ENCODE assay signal across 1 cellular context in the genomic region with DNA sequence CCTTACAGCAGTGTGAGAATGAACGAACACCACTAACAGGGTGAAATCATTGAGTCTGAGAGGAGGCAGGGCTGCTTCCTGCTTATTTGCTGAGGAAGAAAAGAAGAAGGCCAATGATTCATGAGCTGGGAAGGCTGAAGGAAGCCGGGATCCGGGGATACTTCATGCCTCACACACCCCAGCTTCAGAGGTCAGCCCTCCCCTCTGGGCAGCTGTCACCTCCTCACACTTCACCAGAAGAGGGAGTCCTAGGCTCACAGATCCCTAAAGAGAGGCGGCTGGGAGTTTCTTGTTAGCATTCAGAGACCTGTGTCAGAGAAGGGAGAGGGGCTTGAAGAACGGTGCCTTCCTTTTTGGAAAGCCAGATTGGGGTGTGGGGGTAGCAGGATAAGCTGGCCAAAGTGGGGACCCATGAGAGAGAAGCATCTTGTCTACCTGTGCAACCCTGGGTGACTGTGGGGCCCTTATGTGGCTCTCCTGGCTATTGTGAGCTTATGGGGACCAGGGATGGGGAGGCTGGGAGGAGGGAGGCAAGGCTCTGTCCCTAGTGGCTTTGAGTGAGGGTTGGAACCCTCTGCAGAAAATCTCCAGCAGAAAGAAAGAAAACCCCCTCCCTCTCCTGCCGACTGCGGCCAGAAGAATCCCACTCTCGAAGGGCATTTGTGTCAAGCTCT.
TF ChIP-seq lines count a peak whose summit lies in the region.

No MANE protein-coding gene starts in this region.

TF ChIP-seq in GM23338, 12 proteins besides CTCF, POLR2A, EP300 and RAD21 (continued from another document):
- TF ChIP-seq, protein P1, sequence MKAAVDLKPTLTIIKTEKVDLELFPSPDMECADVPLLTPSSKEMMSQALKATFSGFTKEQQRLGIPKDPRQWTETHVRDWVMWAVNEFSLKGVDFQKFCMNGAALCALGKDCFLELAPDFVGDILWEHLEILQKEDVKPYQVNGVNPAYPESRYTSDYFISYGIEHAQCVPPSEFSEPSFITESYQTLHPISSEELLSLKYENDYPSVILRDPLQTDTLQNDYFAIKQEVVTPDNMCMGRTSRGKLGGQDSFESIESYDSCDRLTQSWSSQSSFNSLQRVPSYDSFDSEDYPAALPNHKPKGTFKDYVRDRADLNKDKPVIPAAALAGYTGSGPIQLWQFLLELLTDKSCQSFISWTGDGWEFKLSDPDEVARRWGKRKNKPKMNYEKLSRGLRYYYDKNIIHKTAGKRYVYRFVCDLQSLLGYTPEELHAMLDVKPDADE (IDR thresholded peaks at IDR 0.05), result no peak
- TF ChIP-seq STAT1 (IDR thresholded peaks at IDR 0.05; ENCODE audit: unreplicated experiment), result no peak
- TF ChIP-seq, protein P2, sequence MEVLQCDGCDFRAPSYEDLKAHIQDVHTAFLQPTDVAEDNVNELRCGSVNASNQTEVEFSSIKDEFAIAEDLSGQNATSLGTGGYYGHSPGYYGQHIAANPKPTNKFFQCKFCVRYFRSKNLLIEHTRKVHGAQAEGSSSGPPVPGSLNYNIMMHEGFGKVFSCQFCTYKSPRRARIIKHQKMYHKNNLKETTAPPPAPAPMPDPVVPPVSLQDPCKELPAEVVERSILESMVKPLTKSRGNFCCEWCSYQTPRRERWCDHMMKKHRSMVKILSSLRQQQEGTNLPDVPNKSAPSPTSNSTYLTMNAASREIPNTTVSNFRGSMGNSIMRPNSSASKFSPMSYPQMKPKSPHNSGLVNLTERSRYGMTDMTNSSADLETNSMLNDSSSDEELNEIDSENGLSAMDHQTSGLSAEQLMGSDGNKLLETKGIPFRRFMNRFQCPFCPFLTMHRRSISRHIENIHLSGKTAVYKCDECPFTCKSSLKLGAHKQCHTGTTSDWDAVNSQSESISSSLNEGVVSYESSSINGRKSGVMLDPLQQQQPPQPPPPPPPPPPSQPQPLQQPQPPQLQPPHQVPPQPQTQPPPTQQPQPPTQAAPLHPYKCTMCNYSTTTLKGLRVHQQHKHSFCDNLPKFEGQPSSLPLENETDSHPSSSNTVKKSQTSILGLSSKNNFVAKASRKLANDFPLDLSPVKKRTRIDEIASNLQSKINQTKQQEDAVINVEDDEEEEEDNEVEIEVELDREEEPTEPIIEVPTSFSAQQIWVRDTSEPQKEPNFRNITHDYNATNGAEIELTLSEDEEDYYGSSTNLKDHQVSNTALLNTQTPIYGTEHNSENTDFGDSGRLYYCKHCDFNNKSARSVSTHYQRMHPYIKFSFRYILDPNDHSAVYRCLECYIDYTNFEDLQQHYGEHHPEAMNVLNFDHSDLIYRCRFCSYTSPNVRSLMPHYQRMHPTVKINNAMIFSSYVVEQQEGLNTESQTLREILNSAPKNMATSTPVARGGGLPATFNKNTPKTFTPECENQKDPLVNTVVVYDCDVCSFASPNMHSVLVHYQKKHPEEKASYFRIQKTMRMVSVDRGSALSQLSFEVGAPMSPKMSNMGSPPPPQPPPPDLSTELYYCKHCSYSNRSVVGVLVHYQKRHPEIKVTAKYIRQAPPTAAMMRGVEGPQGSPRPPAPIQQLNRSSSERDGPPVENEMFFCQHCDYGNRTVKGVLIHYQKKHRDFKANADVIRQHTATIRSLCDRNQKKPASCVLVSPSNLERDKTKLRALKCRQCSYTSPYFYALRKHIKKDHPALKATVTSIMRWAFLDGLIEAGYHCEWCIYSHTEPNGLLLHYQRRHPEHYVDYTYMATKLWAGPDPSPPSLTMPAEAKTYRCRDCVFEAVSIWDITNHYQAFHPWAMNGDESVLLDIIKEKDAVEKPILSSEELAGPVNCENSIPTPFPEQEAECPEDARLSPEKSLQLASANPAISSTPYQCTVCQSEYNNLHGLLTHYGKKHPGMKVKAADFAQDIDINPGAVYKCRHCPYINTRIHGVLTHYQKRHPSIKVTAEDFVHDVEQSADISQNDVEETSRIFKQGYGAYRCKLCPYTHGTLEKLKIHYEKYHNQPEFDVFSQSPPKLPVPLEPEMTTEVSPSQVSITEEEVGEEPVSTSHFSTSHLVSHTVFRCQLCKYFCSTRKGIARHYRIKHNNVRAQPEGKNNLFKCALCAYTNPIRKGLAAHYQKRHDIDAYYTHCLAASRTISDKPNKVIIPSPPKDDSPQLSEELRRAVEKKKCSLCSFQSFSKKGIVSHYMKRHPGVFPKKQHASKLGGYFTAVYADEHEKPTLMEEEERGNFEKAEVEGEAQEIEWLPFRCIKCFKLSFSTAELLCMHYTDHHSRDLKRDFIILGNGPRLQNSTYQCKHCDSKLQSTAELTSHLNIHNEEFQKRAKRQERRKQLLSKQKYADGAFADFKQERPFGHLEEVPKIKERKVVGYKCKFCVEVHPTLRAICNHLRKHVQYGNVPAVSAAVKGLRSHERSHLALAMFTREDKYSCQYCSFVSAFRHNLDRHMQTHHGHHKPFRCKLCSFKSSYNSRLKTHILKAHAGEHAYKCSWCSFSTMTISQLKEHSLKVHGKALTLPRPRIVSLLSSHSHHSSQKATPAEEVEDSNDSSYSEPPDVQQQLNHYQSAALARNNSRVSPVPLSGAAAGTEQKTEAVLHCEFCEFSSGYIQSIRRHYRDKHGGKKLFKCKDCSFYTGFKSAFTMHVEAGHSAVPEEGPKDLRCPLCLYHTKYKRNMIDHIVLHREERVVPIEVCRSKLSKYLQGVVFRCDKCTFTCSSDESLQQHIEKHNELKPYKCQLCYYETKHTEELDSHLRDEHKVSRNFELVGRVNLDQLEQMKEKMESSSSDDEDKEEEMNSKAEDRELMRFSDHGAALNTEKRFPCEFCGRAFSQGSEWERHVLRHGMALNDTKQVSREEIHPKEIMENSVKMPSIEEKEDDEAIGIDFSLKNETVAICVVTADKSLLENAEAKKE (CRISPR knock-in tag; IDR thresholded peaks at IDR 0.05), result no peak
